Comparison of ENCODE assay signal across 17 cellular contexts in the genomic region with DNA sequence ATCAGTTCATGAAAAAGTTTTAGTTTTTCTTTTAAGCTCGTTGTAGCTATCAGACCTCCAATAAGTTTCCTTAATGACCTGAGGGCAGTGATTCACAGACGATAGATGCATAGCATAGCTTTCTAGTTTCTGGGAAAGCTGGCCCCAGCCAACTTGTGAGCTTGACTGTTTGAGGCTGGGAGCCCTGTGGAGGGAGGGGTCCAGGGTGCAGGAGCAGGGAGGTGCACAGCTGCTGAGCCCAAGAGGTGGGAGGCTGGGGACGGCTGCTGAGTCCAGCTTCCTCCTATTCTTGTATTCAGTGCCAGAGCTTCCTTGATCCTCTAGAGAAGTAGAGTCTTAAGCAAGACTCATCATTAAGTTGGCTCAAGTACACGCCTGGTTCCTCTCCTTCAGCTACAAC.
DNase-seq lines count a peak whose midpoint lies in the region; ATAC-seq and TF ChIP-seq lines count a peak whose summit lies in the region.
"Had no signal": no experiment of that assay in that cellular context is flagged by ENCODE, and none has a peak within 500 bp of the region (broad histone marks: within the 10 kb centered on the region; RNA-seq: fewer than 3 reads in every experiment).

No MANE protein-coding gene starts in this region.

- no peak overlapping the region for H3K27ac ChIP-seq in tibial artery
- H3K27ac ChIP-seq: SJSA1, spleen had no signal

- DNase-seq in ELR (ENCODE audit: low read depth) (peak; percentile 74), MV-4-11 (lab: John Stamatoyannopoulos, UW) (peak; percentile 68), SKM-1 treated with dmso at 0.1 percent for 144 hours (lab: John Stamatoyannopoulos, UW; ENCODE audit: unreplicated experiment) (peak; percentile 93), foreskin melanocyte (peak; percentile 77), HuH-7.5 (ENCODE audit: low spot score) (no peak), tibial artery (no peak)
- DNase-seq: ACHN, C1 segment of cervical spinal cord, GDM1, GOT3, NCI-H187 treated with DMSO at 0.1 percent for 48 hours, spleen had no signal

- no peak for TF ChIP-seq CTCF in tibial artery (IDR thresholded peaks at IDR 0.05)

- no peaks in the 10 kb centered on the region for H3K4me1 ChIP-seq in tibial artery
- H3K4me1 ChIP-seq: SJSA1, spleen had no signal

- no peaks in the 10 kb centered on the region for H3K36me3 ChIP-seq in tibial artery
- H3K36me3 ChIP-seq: SJSA1, spleen had no signal

- H3K27me3 ChIP-seq in tibial artery: peaks cover 0 to 8% of the 10 kb centered on the region in 2 donors

- intact Hi-C loops in tibial artery (cut with DNase I; ENCODE audit: low total_unique reads): no loop called here

- no peaks in the 10 kb centered on the region for H3K9me3 ChIP-seq in tibial artery
- H3K9me3 ChIP-seq: SJSA1, spleen had no signal

- ATAC-seq in HG03095 (IDR thresholded peaks at IDR 0.05; ENCODE audit: unreplicated experiment) (no peak), SK-N-SH treated with all-trans-retinoic acid at 6 μM for 48 hours (no peak)
- ATAC-seq: activated CD4-positive, CD25-positive, alpha-beta regulatory T cell treated with anti-CD3 and anti-CD28 coated beads, Interleukin-2, amount 50 U/mL, for 24 hours; activated T-helper 17 cell treated with anti-CD3 and anti-CD28 coated beads, Interleukin-2, amount 50 U/mL, for 72 hours had no signal

- H3K4me3 ChIP-seq in tibial artery: no peak overlapping the region
- H3K4me3 ChIP-seq: SJSA1, spleen had no signal

TF ChIP-seq in SK-N-SH treated with all-trans-retinoic acid at 6 μM for 48 hours, 23 proteins besides CTCF, POLR2A, EP300 and RAD21:
- TF ChIP-seq, protein P1, sequence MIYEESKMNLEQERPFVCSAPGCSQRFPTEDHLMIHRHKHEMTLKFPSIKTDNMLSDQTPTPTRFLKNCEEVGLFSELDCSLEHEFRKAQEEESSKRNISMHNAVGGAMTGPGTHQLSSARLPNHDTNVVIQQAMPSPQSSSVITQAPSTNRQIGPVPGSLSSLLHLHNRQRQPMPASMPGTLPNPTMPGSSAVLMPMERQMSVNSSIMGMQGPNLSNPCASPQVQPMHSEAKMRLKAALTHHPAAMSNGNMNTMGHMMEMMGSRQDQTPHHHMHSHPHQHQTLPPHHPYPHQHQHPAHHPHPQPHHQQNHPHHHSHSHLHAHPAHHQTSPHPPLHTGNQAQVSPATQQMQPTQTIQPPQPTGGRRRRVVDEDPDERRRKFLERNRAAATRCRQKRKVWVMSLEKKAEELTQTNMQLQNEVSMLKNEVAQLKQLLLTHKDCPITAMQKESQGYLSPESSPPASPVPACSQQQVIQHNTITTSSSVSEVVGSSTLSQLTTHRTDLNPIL (CRISPR knock-in tag; IDR thresholded peaks at IDR 0.05; ENCODE audit: low read depth): no peak
- TF ChIP-seq GLIS3 (CRISPR knock-in tag; IDR thresholded peaks at IDR 0.05) (no peak), ESRRG (CRISPR knock-in tag; IDR thresholded peaks at IDR 0.05) (no peak), ZFP3 (CRISPR knock-in tag; IDR thresholded peaks at IDR 0.05) (no peak), ZNF70 (CRISPR knock-in tag; IDR thresholded peaks at IDR 0.05) (no peak)

Comparison
In these comparisons a context has a peak if more than half of its experiments do, and no peak if none do; other contexts are left out.
1. DNase-seq: peak in ELR (single experiment), MV-4-11 (single experiment), SKM-1 treated with dmso at 0.1 percent for 144 hours (single experiment) and foreskin melanocyte (single experiment); none in HuH-7.5 (single experiment) and tibial artery (0 of 2).